25 cellular contexts compared by ENCODE assay signal in the genomic region with DNA sequence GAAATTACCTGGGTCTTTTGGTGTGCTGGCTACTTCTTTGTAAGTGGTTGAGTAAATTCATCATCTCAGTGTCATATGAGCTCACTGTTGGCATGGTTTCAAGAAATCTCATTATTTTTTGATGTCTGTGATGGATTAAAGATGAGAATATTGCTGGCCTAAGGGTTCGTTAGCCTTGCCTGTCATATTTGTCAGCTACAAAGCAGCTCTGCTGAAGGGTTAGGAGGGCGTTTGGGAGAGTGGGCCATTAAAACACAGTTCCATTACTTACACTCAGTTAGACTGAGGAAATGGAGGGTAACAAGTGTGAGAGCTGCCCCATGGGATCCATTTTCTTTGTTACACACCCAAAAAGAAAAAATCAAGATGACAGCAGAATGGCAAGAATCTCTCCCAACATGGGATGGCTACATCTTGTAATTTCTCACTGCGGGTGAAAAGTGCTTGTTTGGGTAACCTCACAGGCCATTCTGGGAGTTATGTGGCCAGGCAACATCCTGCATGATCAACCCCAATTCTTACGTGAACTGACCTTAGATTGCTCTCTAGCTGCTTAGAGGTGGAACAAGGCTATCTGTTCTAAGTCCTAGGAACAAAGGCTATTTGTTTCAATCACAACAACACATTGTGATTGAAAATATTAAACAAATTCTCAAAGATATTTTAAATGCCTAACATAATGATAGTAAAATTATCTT.
DNase-seq lines count a peak whose midpoint lies in the region; ATAC-seq and TF ChIP-seq lines count a peak whose summit lies in the region.
"Had no signal": no experiment of that assay in that cellular context is flagged by ENCODE, and none has a peak within 500 bp of the region (broad histone marks: within the 10 kb centered on the region; RNA-seq: fewer than 3 reads in every experiment).

No MANE protein-coding gene starts in this region.

- H3K4me2 ChIP-seq in neuronal stem cell (ENCODE audit: insufficient read depth, low read length, poor library complexity, severe bottlenecking): no peak overlapping the region

- TF ChIP-seq CTCF in fibroblast of mammary gland (conservative IDR thresholded peaks at IDR 0.05; ENCODE audit: control insufficient read depth, insufficient read depth, low read depth, low read length) (no peak), upper lobe of left lung (IDR thresholded peaks at IDR 0.05) (no peak)

- no peak overlapping the region for H4K8ac ChIP-seq in neuronal stem cell (ENCODE audit: low read depth, low read length)

- no peak overlapping the region for H3K9ac ChIP-seq in neuronal stem cell (ENCODE audit: low read depth, low read length, poor library complexity)

- H3K27ac ChIP-seq in neuronal stem cell (replicated peaks; ENCODE audit: low read length) (no peak overlapping the region), upper lobe of left lung (no peak overlapping the region)
- H3K27ac ChIP-seq: gastroesophageal sphincter, SJCRH30, tibial artery, WERI-Rb-1 had no signal

- H3K4me1 ChIP-seq in neuronal stem cell (ENCODE audit: control insufficient read depth in 2 of 2, insufficient read depth in 1 of 2, low read depth in 1 of 2, low read length in 2 of 2): peaks cover 0 to 13% of the 10 kb centered on the region in 2 donors
- H3K4me1 ChIP-seq in upper lobe of left lung: no peaks in the 10 kb centered on the region
- H3K4me1 ChIP-seq: gastroesophageal sphincter, SJCRH30, tibial artery had no signal

- H3K4me3 ChIP-seq in fibroblast of mammary gland (ENCODE audit: control insufficient read depth, low read depth, low read length): no peak overlapping the region
- H3K4me3 ChIP-seq in neuronal stem cell (ENCODE audit: low read length in 2 of 2): no peak overlapping the region
- H3K4me3 ChIP-seq in upper lobe of left lung: no peak overlapping the region
- H3K4me3 ChIP-seq: gastroesophageal sphincter, SJCRH30, tibial artery had no signal

- H3K36me3 ChIP-seq in neuronal stem cell (replicated peaks in 1 of 2; ENCODE audit: control insufficient read depth in 2 of 2, insufficient read depth in 2 of 2, low read length in 2 of 2): no peaks in the 10 kb centered on the region
- H3K36me3 ChIP-seq in upper lobe of left lung: no peaks in the 10 kb centered on the region
- H3K36me3 ChIP-seq: gastroesophageal sphincter, SJCRH30, tibial artery, WERI-Rb-1 had no signal

- WGBS in neuronal stem cell (ENCODE audit: extremely low coverage in 2 of 2, insufficient read length in 2 of 2, insufficient replicate concordance in 1 of 2), 2 donors: no CpG with 5 or more reads among the region's 4 CpGs
- 70% methylated on average over 4 of the region's 4 CpGs for WGBS in upper lobe of left lung, 2 donors

- TF ChIP-seq EP300 in upper lobe of left lung (IDR thresholded peaks at IDR 0.05): no peak

- no peak overlapping the region for H2BK5ac ChIP-seq in neuronal stem cell (ENCODE audit: low read length)

- peak; percentile 39 for DNase-seq in NCI-H2171 treated with DMSO at 0.1 percent for 48 hours (lab: John Stamatoyannopoulos, UW)
- DNase-seq in NCI-H2171 (lab: John Stamatoyannopoulos, UW): no peak
- DNase-seq in NCI-H69 (lab: John Stamatoyannopoulos, UW): peak; percentile 82
- DNase-seq in fibroblast of mammary gland (ENCODE audit: low read depth): peak; percentile 3
- DNase-seq in neuronal stem cell (ENCODE audit: low spot score): no peak
- no peak for DNase-seq in upper lobe of left lung
- no peak for DNase-seq in NCI-H774 (lab: John Stamatoyannopoulos, UW)
- no peak for DNase-seq in occipital lobe (lab: John Stamatoyannopoulos, UW)
- DNase-seq: activated CD4-positive, alpha-beta T cell treated with anti-CD3 and anti-CD28 coated beads for 4 hours; activated effector memory CD4-positive, alpha-beta T cell treated with Interleukin-2 at 50 U/mL for 16 hours; H9; hippocampal formation; immature natural killer cell; KG1; NCI-H2107; NCI-H526; nucleus accumbens; RPMI8226; SJCRH30; stimulated activated CD4-positive, alpha-beta T cell treated with anti-CD3 and anti-CD28 coated beads, Interleukin-4, amount 100 ng/mL, for 24 hours; tibial artery; WERI-Rb-1 had no signal

- H3K27me3 ChIP-seq in neuronal stem cell (ENCODE audit: control insufficient read depth in 3 of 3, insufficient read depth in 3 of 3, low read depth in 1 of 3, low read length in 3 of 3) (no peaks in the 10 kb centered on the region), upper lobe of left lung (no peaks in the 10 kb centered on the region)
- H3K27me3 ChIP-seq: gastroesophageal sphincter, SJCRH30, tibial artery had no signal

- H2BK12ac ChIP-seq in neuronal stem cell (ENCODE audit: low read length): no peak overlapping the region

- H2AFZ ChIP-seq in neuronal stem cell (ENCODE audit: low read length): peak overlapping the region; percentile 47

- H4K91ac ChIP-seq in neuronal stem cell (ENCODE audit: low read depth, low read length, poor library complexity): no peak overlapping the region

- no peak overlapping the region for H3K18ac ChIP-seq in neuronal stem cell (ENCODE audit: low read length)

- no peak overlapping the region for H2BK15ac ChIP-seq in neuronal stem cell (ENCODE audit: low read length)

- no peak overlapping the region for H2AK5ac ChIP-seq in neuronal stem cell (ENCODE audit: low read depth, low read length)

- H2BK120ac ChIP-seq in neuronal stem cell (ENCODE audit: low read depth, low read length): no peak overlapping the region

- no peak overlapping the region for H3K14ac ChIP-seq in neuronal stem cell (ENCODE audit: low read length)

- H3K4ac ChIP-seq in neuronal stem cell (ENCODE audit: low read length): no peak overlapping the region

- no peak overlapping the region for H3K23ac ChIP-seq in neuronal stem cell (ENCODE audit: low read depth, low read length, poor library complexity)

- H3K9me3 ChIP-seq in neuronal stem cell (replicated peaks in 1 of 2; ENCODE audit: control insufficient read depth in 2 of 2, insufficient read depth in 1 of 2, low read depth in 1 of 2, low read length in 2 of 2): peaks cover 0 to 7% of the 10 kb centered on the region in 2 donors
- no peaks in the 10 kb centered on the region for H3K9me3 ChIP-seq in upper lobe of left lung
- H3K9me3 ChIP-seq: gastroesophageal sphincter, SJCRH30, tibial artery had no signal

- no peaks in the 10 kb centered on the region for H3K79me1 ChIP-seq in neuronal stem cell (ENCODE audit: low read depth, low read length)

- no peak for ATAC-seq in upper lobe of left lung (ENCODE audit: low FRiP score in 2 of 2)
- ATAC-seq: activated naive CD4-positive, alpha-beta T cell treated with anti-CD3 and anti-CD28 coated beads, Interleukin-2, amount 50 U/mL, for 72 hours; gastroesophageal sphincter; left lobe of liver had no signal

- TF ChIP-seq POLR2A in upper lobe of left lung (IDR thresholded peaks at IDR 0.05): no peak

Comparison
In these comparisons a context has a peak if more than half of its experiments do, and no peak if none do; other contexts are left out.
1. DNase-seq: peak in NCI-H2171 treated with DMSO at 0.1 percent for 48 hours (single experiment), NCI-H69 (single experiment) and fibroblast of mammary gland (single experiment); none in NCI-H2171 (single experiment), neuronal stem cell (single experiment), upper lobe of left lung (0 of 2), NCI-H774 (single experiment) and occipital lobe (single experiment).